Comparison of ENCODE assay signal across 16 cellular contexts in genomic region chr10:58998924-58999713, GRCh38.
DNase-seq lines count a peak whose midpoint lies in the region; ATAC-seq and TF ChIP-seq lines count a peak whose summit lies in the region.
"Had no signal": no experiment of that assay in that cellular context is flagged by ENCODE, and none has a peak within 500 bp of the region (broad histone marks: within the 10 kb centered on the region; RNA-seq: fewer than 3 reads in every experiment).

No MANE protein-coding gene starts in this region.

- H3K27ac Mint-ChIP-seq in CD4-positive, alpha-beta memory T cell: no peak overlapping the region
- no peak overlapping the region for H3K27ac Mint-ChIP-seq in naive thymus-derived CD4-positive, alpha-beta T cell

- H3K9me3 Mint-ChIP-seq in CD4-positive, alpha-beta memory T cell: peaks cover 0 to 2% (median 0%) of the 10 kb centered on the region in 8 donors
- H3K9me3 Mint-ChIP-seq in naive thymus-derived CD4-positive, alpha-beta T cell: peaks cover 0 to 17% (median 0%) of the 10 kb centered on the region in 11 donors

- ATAC-seq in HG03469 (IDR thresholded peaks at IDR 0.05; ENCODE audit: unreplicated experiment): no peak
- no peak for ATAC-seq in naive thymus-derived CD4-positive, alpha-beta T cell

- no TSS peak for BruUV-seq in A673 (replicated peaks; lab: Mats Ljungman, UMichigan)

- no peaks in the 10 kb centered on the region for H3K36me3 Mint-ChIP-seq in CD4-positive, alpha-beta memory T cell
- H3K36me3 Mint-ChIP-seq in naive thymus-derived CD4-positive, alpha-beta T cell: peaks cover 0 to 5% (median 0%) of the 10 kb centered on the region in 5 donors

- no peak overlapping the region for H3K4me3 Mint-ChIP-seq in CD4-positive, alpha-beta memory T cell
- H3K4me3 Mint-ChIP-seq in naive thymus-derived CD4-positive, alpha-beta T cell: no peak overlapping the region

- intact Hi-C loops in CD4-positive, alpha-beta memory T cell (cut with micrococcal nuclease): no loop called here
- intact Hi-C loops in A673 (cut with micrococcal nuclease; ENCODE audit: unreplicated experiment): no loop called here
- intact Hi-C loops in naive thymus-derived CD4-positive, alpha-beta T cell (cut with micrococcal nuclease): no loop called here

- CTCF ChIA-PET in CD4-positive, alpha-beta memory T cell (lab: Charles Lee; ENCODE audit: partially characterized antibody): no interaction called here
- CTCF ChIA-PET in A673 (lab: Charles Lee): no interaction called here
- CTCF ChIA-PET in naive thymus-derived CD4-positive, alpha-beta T cell (lab: Charles Lee): no interaction called here

- peaks cover 0 to 3% of the 10 kb centered on the region in 2 donors for H3K27me3 Mint-ChIP-seq in CD4-positive, alpha-beta memory T cell
- peaks cover 0 to 15% (median 9%) of the 10 kb centered on the region in 5 donors for H3K27me3 Mint-ChIP-seq in naive thymus-derived CD4-positive, alpha-beta T cell

- DNase-seq in fibroblast of the aortic adventitia (ENCODE audit: low read depth) (peak; percentile 17), mucosa of gallbladder (ENCODE audit: low spot score) (peak; percentile 20), substantia nigra (lab: John Stamatoyannopoulos, UW) (peak in 45 of 49 donors; percentile 23 to 90 (median 74)), A673 (ENCODE audit: low spot score) (no peak)
- DNase-seq in CD4-positive, alpha-beta memory T cell: no peak
- no peak for DNase-seq in naive thymus-derived CD4-positive, alpha-beta T cell
- DNase-seq: activated CD4-positive, CD25-positive, alpha-beta regulatory T cell treated with anti-CD3 and anti-CD28 coated beads, Interleukin-2, amount 50 U/mL, for 72 hours; EL; esophagus squamous epithelium; NCI-H146; NCI-H748 treated with DMSO at 0.1 percent for 48 hours had no signal

- H3K36me3 ChIP-seq in CD4-positive, alpha-beta memory T cell (ENCODE audit: insufficient read depth, low read length): no peaks in the 10 kb centered on the region
- no peaks in the 10 kb centered on the region for H3K36me3 ChIP-seq in A673 (ENCODE audit: insufficient read depth, low read length, poor library complexity, severe bottlenecking)
- H3K36me3 ChIP-seq in naive thymus-derived CD4-positive, alpha-beta T cell (ENCODE audit: control insufficient read depth in 2 of 3, insufficient read depth in 3 of 3, low read length in 3 of 3): no peaks in the 10 kb centered on the region
- H3K36me3 ChIP-seq: BLaER1, cardiac muscle cell, esophagus squamous epithelium had no signal

- H3K27ac ChIP-seq in VCaP (peak overlapping the region; percentile 87), substantia nigra (ENCODE audit: low read depth, low read length, poor library complexity, severe bottlenecking) (peak overlapping the region; percentile 92), A673 (ENCODE audit: low read depth, low read length, poor library complexity, severe bottlenecking) (no peak overlapping the region)
- no peak overlapping the region for H3K27ac ChIP-seq in CD4-positive, alpha-beta memory T cell (ENCODE audit: low read depth, low read length)
- H3K27ac ChIP-seq in naive thymus-derived CD4-positive, alpha-beta T cell (ENCODE audit: low read depth, low read length): no peak overlapping the region
- H3K27ac ChIP-seq: BLaER1, cardiac muscle cell, esophagus squamous epithelium, SK-N-MC had no signal

- H3K9me3 ChIP-seq in CD4-positive, alpha-beta memory T cell (ENCODE audit: control insufficient read depth in 1 of 2, low read length in 2 of 2): no peaks in the 10 kb centered on the region
- H3K9me3 ChIP-seq in A673 (ENCODE audit: low read depth, low read length, poor library complexity, severe bottlenecking): no peaks in the 10 kb centered on the region
- H3K9me3 ChIP-seq in naive thymus-derived CD4-positive, alpha-beta T cell (ENCODE audit: control insufficient read depth in 2 of 3, low read length in 3 of 3): no peaks in the 10 kb centered on the region
- H3K9me3 ChIP-seq: BLaER1, esophagus squamous epithelium had no signal

- TF ChIP-seq CTCF in VCaP (conservative IDR thresholded peaks at IDR 0.05) (no peak), fibroblast of the aortic adventitia (IDR thresholded peaks at IDR 0.05; ENCODE audit: insufficient read depth, low read length) (no peak), A673 (conservative IDR thresholded peaks at IDR 0.05; ENCODE audit: low read depth, low read length) (no peak)

- no peaks in the 10 kb centered on the region for H3K4me1 ChIP-seq in CD4-positive, alpha-beta memory T cell (ENCODE audit: insufficient read depth, low read length)
- H3K4me1 ChIP-seq in A673 (ENCODE audit: insufficient read depth, low read length, poor library complexity, severe bottlenecking): no peaks in the 10 kb centered on the region
- no peaks in the 10 kb centered on the region for H3K4me1 ChIP-seq in naive thymus-derived CD4-positive, alpha-beta T cell (ENCODE audit: control insufficient read depth in 2 of 2, insufficient read depth in 2 of 2, low read length in 2 of 2)
- H3K4me1 ChIP-seq: esophagus squamous epithelium had no signal

- POLR2A ChIA-PET in CD4-positive, alpha-beta memory T cell (lab: Charles Lee; ENCODE audit: partially characterized antibody): no interaction called here
- POLR2A ChIA-PET in A673 (lab: Charles Lee; ENCODE audit: low non-redundant PET): no interaction called here
- POLR2A ChIA-PET in naive thymus-derived CD4-positive, alpha-beta T cell (lab: Charles Lee): no interaction called here

- no peaks in the 10 kb centered on the region for H3K27me3 ChIP-seq in CD4-positive, alpha-beta memory T cell (ENCODE audit: insufficient read depth, low read length)
- no peaks in the 10 kb centered on the region for H3K27me3 ChIP-seq in A673 (replicated peaks; ENCODE audit: insufficient read depth, low read depth, low read length, poor library complexity)
- no peaks in the 10 kb centered on the region for H3K27me3 ChIP-seq in naive thymus-derived CD4-positive, alpha-beta T cell (ENCODE audit: control insufficient read depth in 2 of 2, insufficient read depth in 2 of 2, low read length in 2 of 2)
- H3K27me3 ChIP-seq: BLaER1, cardiac muscle cell, esophagus squamous epithelium had no signal

- H3K4me3 ChIP-seq in fibroblast of the aortic adventitia (ENCODE audit: low read depth, low read length) (no peak overlapping the region), A673 (ENCODE audit: low read depth, low read length, poor library complexity, severe bottlenecking) (no peak overlapping the region)
- no peak overlapping the region for H3K4me3 ChIP-seq in CD4-positive, alpha-beta memory T cell (ENCODE audit: low read length in 2 of 2)
- no peak overlapping the region for H3K4me3 ChIP-seq in naive thymus-derived CD4-positive, alpha-beta T cell (ENCODE audit: low read length)
- H3K4me3 ChIP-seq: BLaER1, cardiac muscle cell, esophagus squamous epithelium, SK-N-MC had no signal

- H3K4me1 Mint-ChIP-seq in CD4-positive, alpha-beta memory T cell: no peaks in the 10 kb centered on the region
- H3K4me1 Mint-ChIP-seq in naive thymus-derived CD4-positive, alpha-beta T cell: peaks cover 0 to 5% (median 0%) of the 10 kb centered on the region in 7 donors

Comparison
In these comparisons a context has a peak if more than half of its experiments do, and no peak if none do; other contexts are left out.
1. H3K27ac ChIP-seq: peak in VCaP (single experiment) and substantia nigra (single experiment); none in CD4-positive, alpha-beta memory T cell (single experiment), A673 (single experiment) and naive thymus-derived CD4-positive, alpha-beta T cell (single experiment).
2. DNase-seq: peak in fibroblast of the aortic adventitia (single experiment), mucosa of gallbladder (single experiment) and substantia nigra (45 of 49); none in CD4-positive, alpha-beta memory T cell (0 of 5), A673 (single experiment) and naive thymus-derived CD4-positive, alpha-beta T cell (0 of 9).